Comparison of ENCODE assay signal across 1 cellular context in genomic region chr11:11115475-11115874, GRCh38.
TF ChIP-seq lines count a peak whose summit lies in the region.

No MANE protein-coding gene starts in this region.

TF ChIP-seq in GM23338, 12 proteins besides CTCF, POLR2A, EP300 and RAD21 (continued from another document):
- TF ChIP-seq ZNF462 (CRISPR knock-in tag; IDR thresholded peaks at IDR 0.05) (no peak), STAT1 (IDR thresholded peaks at IDR 0.05; ENCODE audit: unreplicated experiment) (no peak)
TF ChIP-seq in GM23338: peak in this region for 0.
